Comparison of ENCODE assay signal across 14 cellular contexts in the genomic region with DNA sequence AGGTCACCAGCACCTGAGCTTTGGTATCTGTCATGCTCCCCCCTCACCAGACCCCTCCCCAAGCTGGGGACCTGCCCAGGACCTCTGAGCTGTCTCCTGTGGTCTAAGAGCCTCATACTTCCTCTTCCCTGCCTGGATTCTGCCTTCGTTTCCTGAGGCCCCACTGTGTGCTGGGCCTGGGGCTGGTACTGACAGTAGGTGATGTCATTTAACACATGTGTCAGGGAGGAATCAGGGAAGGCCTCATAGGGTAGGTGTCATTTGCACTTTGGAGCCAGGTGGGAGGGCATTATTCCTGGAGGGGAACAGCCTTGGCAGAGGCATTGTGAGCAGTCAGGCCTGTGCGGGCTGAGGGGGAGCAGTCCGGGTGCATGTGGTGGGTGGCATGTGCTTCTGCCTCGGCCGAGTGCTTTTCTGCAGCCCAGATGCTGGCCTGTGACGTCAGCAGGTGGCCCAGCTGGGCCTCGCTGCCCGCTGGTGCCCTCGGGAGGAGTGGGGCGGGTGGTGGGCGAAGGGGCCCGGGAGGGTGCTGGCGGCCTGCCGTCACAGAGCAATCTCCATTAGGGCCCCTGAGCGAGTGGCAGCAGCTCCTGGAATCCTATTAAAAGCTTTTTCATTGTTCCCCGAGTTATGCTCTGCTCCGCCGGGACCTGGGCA. TPM values are rescaled to one million over a fixed set of nuclear protein-coding genes. Genes with fewer than 3 reads are reported as not detected.
DNase-seq lines count a peak whose midpoint lies in the region; ATAC-seq lines count a peak whose summit lies in the region.
"Had no signal": no experiment of that assay in that cellular context is flagged by ENCODE, and none has a peak within 500 bp of the region (broad histone marks: within the 10 kb centered on the region; RNA-seq: fewer than 3 reads in every experiment).

No MANE protein-coding gene starts in this region.

- peak; percentile 80 for DNase-seq in DMS 273 (lab: John Stamatoyannopoulos, UW; ENCODE audit: unreplicated experiment)
- no peak for DNase-seq in DMS 273 treated with DMSO at 0.1 percent for 48 hours (lab: John Stamatoyannopoulos, UW)
- DNase-seq in NCI-H2081 treated with DMSO at 0.1 percent for 48 hours (lab: John Stamatoyannopoulos, UW), result peak; percentile 57
- DNase-seq in anterior cingulate cortex (lab: John Stamatoyannopoulos, UW), result peak in 42 of 58 donors; percentile 11 to 85 (median 52)
- peak; percentile 17 for DNase-seq in renal cortical epithelial cell (ENCODE audit: low read depth)
- DNase-seq in CD1c-positive myeloid dendritic cell (ENCODE audit: extremely low spot score), result no peak
- no peak for DNase-seq in stimulated activated CD4-positive, alpha-beta T cell treated with anti-CD3 and anti-CD28 coated beads, Interleukin-4, amount 100 ng/mL, for 24 hours
- DNase-seq: activated CD8-positive, alpha-beta memory T cell treated with anti-CD3 and anti-CD28 coated beads, Interleukin-2, amount 50 U/mL, for 48 hours; Calu3; mucosa of descending colon; NCI-H526 treated with DMSO at 0.1 percent for 48 hours had no signal

- ATAC-seq in HG03135 (IDR thresholded peaks at IDR 0.05; ENCODE audit: unreplicated experiment), result no peak
- ATAC-seq: mucosa of descending colon, WTC11 had no signal

RNA-seq across cellular contexts. Expression of gene FLRT1, which starts 9.1 kb away (rescaled TPM):
- total RNA-seq in renal cortical epithelial cell, result 0.05 TPM in 1 of 2 replicates, not detected in the other
- total RNA-seq: suprapubic skin had no signal

RNA-seq across cellular contexts. Expression of gene OTUB1, which starts 58.6 kb away (rescaled TPM):
- 55.7 and 71.0 TPM in 2 replicates for total RNA-seq in renal cortical epithelial cell

Comparison
In these comparisons a context has a peak if more than half of its experiments do, and no peak if none do; other contexts are left out.
1. DNase-seq: peak in DMS 273 (single experiment), NCI-H2081 treated with DMSO at 0.1 percent for 48 hours (single experiment), anterior cingulate cortex (42 of 58) and renal cortical epithelial cell (single experiment); none in DMS 273 treated with DMSO at 0.1 percent for 48 hours (single experiment), CD1c-positive myeloid dendritic cell (single experiment) and stimulated activated CD4-positive, alpha-beta T cell treated with anti-CD3 and anti-CD28 coated beads, Interleukin-4, amount 100 ng/mL, for 24 hours (single experiment).